In genomic region chr3:61724183-61724582, GRCh38 we compare ENCODE assay signal across 18 cellular contexts.
DNase-seq lines count a peak whose midpoint lies in the region; ATAC-seq, FAIRE-seq and TF ChIP-seq lines count a peak whose summit lies in the region.
"Had no signal": no experiment of that assay in that cellular context is flagged by ENCODE, and none has a peak within 500 bp of the region (broad histone marks: within the 10 kb centered on the region; RNA-seq: fewer than 3 reads in every experiment).

No MANE protein-coding gene starts in this region.

- H3K4me3 Mint-ChIP-seq in nephron progenitor cell: no peak overlapping the region
- no peak overlapping the region for H3K4me3 Mint-ChIP-seq in CD8-positive, alpha-beta T cell
- H3K4me3 Mint-ChIP-seq: activated T-helper 17 cell treated with anti-CD3 and anti-CD28 coated beads, Interleukin-2, amount 50 U/mL, for 72 hours; stimulated activated naive CD8-positive, alpha-beta T cell treated with anti-CD3 and anti-CD28 coated beads, Interleukin-15, Interleukin-2, amounts not matched to agents 100 ng/mL and 50 ng/mL, for 24 hours had no signal

- peaks cover 2% of the 10 kb centered on the region for H3K27me3 Mint-ChIP-seq in nephron progenitor cell (ENCODE audit: low read depth, poor library complexity)
- H3K27me3 Mint-ChIP-seq in CD8-positive, alpha-beta T cell (ENCODE audit: low read depth): no peaks in the 10 kb centered on the region

- POLR2A ChIA-PET in CD8-positive, alpha-beta T cell (lab: Charles Lee): no interaction called here

- H3K27me3 ChIP-seq in CD8-positive, alpha-beta T cell (ENCODE audit: insufficient read depth, low read length): no peaks in the 10 kb centered on the region
- H3K27me3 ChIP-seq: spleen had no signal

- peak overlapping the region; percentile 52 for H3K27ac Mint-ChIP-seq in nephron progenitor cell
- no peak overlapping the region for H3K27ac Mint-ChIP-seq in CD8-positive, alpha-beta T cell
- H3K27ac Mint-ChIP-seq: activated T-helper 17 cell treated with anti-CD3 and anti-CD28 coated beads, Interleukin-2, amount 50 U/mL, for 72 hours; stimulated activated naive CD8-positive, alpha-beta T cell treated with anti-CD3 and anti-CD28 coated beads, Interleukin-15, Interleukin-2, amounts not matched to agents 100 ng/mL and 50 ng/mL, for 24 hours had no signal

- H3K27ac ChIP-seq in kidney (ENCODE audit: low read depth in 2 of 2, low read length in 2 of 2): no peak overlapping the region
- no peak overlapping the region for H3K27ac ChIP-seq in CD8-positive, alpha-beta T cell (ENCODE audit: low read depth, low read length)
- H3K27ac ChIP-seq: RWPE1, spleen, WERI-Rb-1 had no signal

- H3K9me3 ChIP-seq in kidney (ENCODE audit: control insufficient read depth in 1 of 2, low read length in 2 of 2): no peaks in the 10 kb centered on the region
- H3K9me3 ChIP-seq in CD8-positive, alpha-beta T cell (ENCODE audit: low read length): no peaks in the 10 kb centered on the region
- H3K9me3 ChIP-seq: BE2C, spleen had no signal

- H3K4me1 ChIP-seq in kidney (ENCODE audit: control insufficient read depth in 1 of 2, insufficient read depth in 1 of 2, low read depth in 1 of 2, low read length in 2 of 2): peaks cover 8 to 24% of the 10 kb centered on the region in 2 donors
- no peaks in the 10 kb centered on the region for H3K4me1 ChIP-seq in CD8-positive, alpha-beta T cell (ENCODE audit: insufficient read depth, low read length)
- H3K4me1 ChIP-seq: BE2C had no signal

- H3K9ac ChIP-seq in kidney (ENCODE audit: low read length in 2 of 2): no peak overlapping the region

- CTCF ChIA-PET in CD8-positive, alpha-beta T cell (lab: Charles Lee): no interaction called here

- ATAC-seq in GM21619 (IDR thresholded peaks at IDR 0.05; ENCODE audit: unreplicated experiment) (peak; percentile 76), HG03066 (IDR thresholded peaks at IDR 0.05; ENCODE audit: low read depth, unreplicated experiment) (peak; percentile 61)
- no peak for ATAC-seq in CD8-positive, alpha-beta T cell
- ATAC-seq: activated T-helper 17 cell treated with anti-CD3 and anti-CD28 coated beads, Interleukin-2, amount 50 U/mL, for 72 hours had no signal

- no peak overlapping the region for H3K4me3 ChIP-seq in kidney (ENCODE audit: low read length in 2 of 2)
- no peak overlapping the region for H3K4me3 ChIP-seq in CD8-positive, alpha-beta T cell (ENCODE audit: low read depth, low read length)
- H3K4me3 ChIP-seq: spleen had no signal

- peaks cover 45% of the 10 kb centered on the region for H3K4me1 Mint-ChIP-seq in nephron progenitor cell
- H3K4me1 Mint-ChIP-seq in CD8-positive, alpha-beta T cell (ENCODE audit: low read depth): no peaks in the 10 kb centered on the region
- H3K4me1 Mint-ChIP-seq: activated T-helper 17 cell treated with anti-CD3 and anti-CD28 coated beads, Interleukin-2, amount 50 U/mL, for 72 hours had no signal

- peaks cover 14% of the 10 kb centered on the region for H3K9me3 Mint-ChIP-seq in nephron progenitor cell
- H3K9me3 Mint-ChIP-seq in CD8-positive, alpha-beta T cell: no peaks in the 10 kb centered on the region

- FAIRE-seq in GM19239 (lab: Jason Lieb, UNC) (peak; percentile 65), kidney (lab: Jason Lieb, UNC) (no peak)

- TF ChIP-seq CTCF in nephron progenitor cell (IDR thresholded peaks at IDR 0.05) (no peak), kidney (IDR thresholded peaks at IDR 0.05; ENCODE audit: borderline replicate concordance, extremely low read depth, insufficient read depth) (no peak)
- no peak for TF ChIP-seq CTCF in CD8-positive, alpha-beta T cell (IDR thresholded peaks at IDR 0.05)

- no peaks in the 10 kb centered on the region for H3K36me3 ChIP-seq in kidney (ENCODE audit: control insufficient read depth in 1 of 2, insufficient read depth in 2 of 2, low read length in 2 of 2)
- H3K36me3 ChIP-seq in CD8-positive, alpha-beta T cell (ENCODE audit: insufficient read depth, low read length): no peaks in the 10 kb centered on the region
- H3K36me3 ChIP-seq: BE2C, spleen, WERI-Rb-1 had no signal

- DNase-seq in GM19239 (ENCODE audit: insufficient read length, low spot score): peak; percentile 14
- no peak for DNase-seq in nephron progenitor cell
- no peak for DNase-seq in kidney
- DNase-seq in germinal center (ENCODE audit: low spot score): no peak
- DNase-seq in CD8-positive, alpha-beta T cell: no peak
- DNase-seq in NCI-H1092 treated with DMSO at 0.1 percent for 48 hours (lab: John Stamatoyannopoulos, UW): no peak
- DNase-seq: BE2C, cerebellar nuclear complex, foreskin fibroblast, NCI-H2029 treated with DMSO at 0.1 percent for 48 hours, posterior cingulate gyrus, spleen, WERI-Rb-1 had no signal

- intact Hi-C loops in kidney (cut with DNase I): no loop called here
- intact Hi-C loops in CD8-positive, alpha-beta T cell (cut with DNase I, micrococcal nuclease): no loop called here

- H3K36me3 Mint-ChIP-seq in nephron progenitor cell (ENCODE audit: low read depth): peaks cover 43% of the 10 kb centered on the region
- no peaks in the 10 kb centered on the region for H3K36me3 Mint-ChIP-seq in CD8-positive, alpha-beta T cell
